In the genomic region with DNA sequence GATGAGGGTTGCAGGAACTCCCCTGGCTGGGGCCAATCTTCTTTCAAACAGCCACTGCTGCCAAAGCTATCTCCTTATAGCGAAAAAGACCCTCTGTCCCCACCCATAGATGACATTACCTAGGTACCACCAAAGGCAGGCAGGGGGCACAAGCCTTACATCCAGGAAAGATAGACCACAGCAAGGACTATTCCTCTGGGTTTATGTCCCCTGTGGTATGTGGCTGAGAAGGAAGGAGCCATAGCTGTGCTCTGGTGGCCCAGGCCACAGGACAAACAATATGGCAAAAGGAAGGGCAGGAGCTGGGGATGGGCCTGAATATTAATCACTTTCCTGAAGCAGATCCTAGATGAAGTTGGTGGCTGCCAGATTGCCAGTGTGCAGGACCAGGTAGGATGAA, we compare ENCODE assay signal across 19 cellular contexts.
A peak's percentile ranks its signal among the peaks of the same experiment; 100 is the strongest.
DNase-seq lines count a peak whose midpoint lies in the region; ATAC-seq and TF ChIP-seq lines count a peak whose summit lies in the region.
"Had no signal": no experiment of that assay in that cellular context is flagged by ENCODE, and none has a peak within 500 bp of the region (broad histone marks: within the 10 kb centered on the region; RNA-seq: fewer than 3 reads in every experiment).

No MANE protein-coding gene starts in this region.

- H3K4me1 Mint-ChIP-seq in activated CD4-positive, alpha-beta T cell treated with anti-CD3 and anti-CD28 coated beads for 36 hours, result no peaks in the 10 kb centered on the region
- H3K4me1 Mint-ChIP-seq in activated CD4-positive, alpha-beta T cell treated with anti-CD3 and anti-CD28 coated beads, Interleukin-2, amount 10 ng/mL, durations not matched to agents 7 days and 5 days, result no peaks in the 10 kb centered on the region
- H3K4me1 Mint-ChIP-seq in T-helper 17 cell, result no peaks in the 10 kb centered on the region
- H3K4me1 Mint-ChIP-seq: CD14-positive monocyte had no signal

- no peak for ATAC-seq in activated CD4-positive, alpha-beta T cell treated with anti-CD3 and anti-CD28 coated beads for 36 hours
- no peak for ATAC-seq in T-helper 17 cell
- ATAC-seq: GM12878 had no signal

- no peaks in the 10 kb centered on the region for H3K9me3 Mint-ChIP-seq in activated CD4-positive, alpha-beta T cell treated with anti-CD3 and anti-CD28 coated beads for 36 hours (ENCODE audit: low read depth)
- no peaks in the 10 kb centered on the region for H3K9me3 Mint-ChIP-seq in activated CD4-positive, alpha-beta T cell treated with anti-CD3 and anti-CD28 coated beads, Interleukin-2, amount 10 ng/mL, durations not matched to agents 7 days and 5 days

- POLR2A ChIA-PET in activated CD4-positive, alpha-beta T cell treated with anti-CD3 and anti-CD28 coated beads for 36 hours (lab: Charles Lee), result no interaction called here
- POLR2A ChIA-PET in activated CD4-positive, alpha-beta T cell treated with anti-CD3 and anti-CD28 coated beads, Interleukin-2, amount 10 ng/mL, durations not matched to agents 7 days and 5 days (lab: Charles Lee), result no interaction called here

- CTCF ChIA-PET in activated CD4-positive, alpha-beta T cell treated with anti-CD3 and anti-CD28 coated beads for 36 hours (lab: Charles Lee), result no interaction called here
- CTCF ChIA-PET in activated CD4-positive, alpha-beta T cell treated with anti-CD3 and anti-CD28 coated beads, Interleukin-2, amount 10 ng/mL, durations not matched to agents 7 days and 5 days (lab: Charles Lee), result no interaction called here

- no peak overlapping the region for H3K4me3 ChIP-seq in retinal pigment epithelial cell (ENCODE audit: low read length)
- H3K4me3 ChIP-seq: GM12878 had no signal

- peak; percentile 51 for TF ChIP-seq CTCF in retinal pigment epithelial cell (conservative IDR thresholded peaks at IDR 0.05; ENCODE audit: low read depth, low read length)

- H3K9me3 ChIP-seq in T-helper 17 cell (ENCODE audit: control insufficient read depth, low read length, poor library complexity, severe bottlenecking), result no peaks in the 10 kb centered on the region

- no peaks in the 10 kb centered on the region for H3K36me3 Mint-ChIP-seq in activated CD4-positive, alpha-beta T cell treated with anti-CD3 and anti-CD28 coated beads for 36 hours (ENCODE audit: low read depth)
- no peaks in the 10 kb centered on the region for H3K36me3 Mint-ChIP-seq in activated CD4-positive, alpha-beta T cell treated with anti-CD3 and anti-CD28 coated beads, Interleukin-2, amount 10 ng/mL, durations not matched to agents 7 days and 5 days (ENCODE audit: low read depth)
- no peaks in the 10 kb centered on the region for H3K36me3 Mint-ChIP-seq in T-helper 17 cell (ENCODE audit: low read depth)
- H3K36me3 Mint-ChIP-seq: CD14-positive monocyte had no signal

- intact Hi-C loops in activated CD4-positive, alpha-beta T cell treated with anti-CD3 and anti-CD28 coated beads for 36 hours (cut with DNase I, micrococcal nuclease), result loop anchor here in 1 of 2 experiments (2.0 kb wide), 1 partner anchor 176 kb away; no protein-coding TSS in a partner anchor

- H3K27me3 Mint-ChIP-seq in activated CD4-positive, alpha-beta T cell treated with anti-CD3 and anti-CD28 coated beads for 36 hours, result peaks cover 4% of the 10 kb centered on the region
- no peaks in the 10 kb centered on the region for H3K27me3 Mint-ChIP-seq in activated CD4-positive, alpha-beta T cell treated with anti-CD3 and anti-CD28 coated beads, Interleukin-2, amount 10 ng/mL, durations not matched to agents 7 days and 5 days
- H3K27me3 Mint-ChIP-seq in T-helper 17 cell, result peaks cover 21% of the 10 kb centered on the region

- DNase-seq in activated CD4-positive, alpha-beta T cell treated with anti-CD3 and anti-CD28 coated beads for 36 hours, result peak; percentile 12
- DNase-seq in activated CD4-positive, alpha-beta T cell treated with anti-CD3 and anti-CD28 coated beads, Interleukin-2, amount 10 ng/mL, durations not matched to agents 7 days and 5 days, result no peak
- DNase-seq in ecto neural progenitor cell (ENCODE audit: low spot score), result peak; percentile 19
- no peak for DNase-seq in retinal pigment epithelial cell (ENCODE audit: low read depth)
- no peak for DNase-seq in T-helper 17 cell
- DNase-seq in GOT3 (lab: John Stamatoyannopoulos, UW), result no peak
- no peak for DNase-seq in H4 (ENCODE audit: low spot score)
- no peak for DNase-seq in anterior cingulate cortex (lab: John Stamatoyannopoulos, UW)
- DNase-seq: 8988T, DND-41, GF-D8, KG1, NCI-H1105 treated with DMSO at 0.1 percent for 48 hours, NCI-H1694 treated with DMSO at 0.1 percent for 48 hours, NCI-H226, NCI-H524, NCI-H82 had no signal

- no peak overlapping the region for H3K27ac Mint-ChIP-seq in activated CD4-positive, alpha-beta T cell treated with anti-CD3 and anti-CD28 coated beads for 36 hours
- no peak overlapping the region for H3K27ac Mint-ChIP-seq in activated CD4-positive, alpha-beta T cell treated with anti-CD3 and anti-CD28 coated beads, Interleukin-2, amount 10 ng/mL, durations not matched to agents 7 days and 5 days
- no peak overlapping the region for H3K27ac Mint-ChIP-seq in T-helper 17 cell
- H3K27ac Mint-ChIP-seq: CD14-positive monocyte had no signal

- no peak overlapping the region for H3K4me3 Mint-ChIP-seq in activated CD4-positive, alpha-beta T cell treated with anti-CD3 and anti-CD28 coated beads for 36 hours
- no peak overlapping the region for H3K4me3 Mint-ChIP-seq in activated CD4-positive, alpha-beta T cell treated with anti-CD3 and anti-CD28 coated beads, Interleukin-2, amount 10 ng/mL, durations not matched to agents 7 days and 5 days
- no peak overlapping the region for H3K4me3 Mint-ChIP-seq in T-helper 17 cell
- H3K4me3 Mint-ChIP-seq: CD14-positive monocyte had no signal

Comparison
In these comparisons a context has a peak if more than half of its experiments do, and no peak if none do; other contexts are left out.
1. DNase-seq: peak in activated CD4-positive, alpha-beta T cell treated with anti-CD3 and anti-CD28 coated beads for 36 hours (single experiment) and ecto neural progenitor cell (single experiment); none in activated CD4-positive, alpha-beta T cell treated with anti-CD3 and anti-CD28 coated beads, Interleukin-2, amount 10 ng/mL, durations not matched to agents 7 days and 5 days (single experiment), retinal pigment epithelial cell (single experiment), T-helper 17 cell (0 of 3), GOT3 (single experiment), H4 (single experiment) and anterior cingulate cortex (0 of 58).